In genomic region chr1:204207136-204207616, GRCh38 we compare ENCODE assay signal across 7 cellular contexts. TPM values are rescaled to one million over a fixed set of nuclear protein-coding genes. Genes with fewer than 3 reads are reported as not detected.
DNase-seq lines count a peak whose midpoint lies in the region; ATAC-seq, FAIRE-seq and TF ChIP-seq lines count a peak whose summit lies in the region.

No MANE protein-coding gene starts in this region.

- peak; percentile 68 to 92 for TF ChIP-seq CTCF in right atrium auricular region (IDR thresholded peaks at IDR 0.05)

- ATAC-seq in T-cell (replicated peaks in 1 of 4) = peak; percentile 81 to 95 (median 92)
- ATAC-seq in HG03378 (IDR thresholded peaks at IDR 0.05; ENCODE audit: unreplicated experiment) = no peak

- POLR2A ChIA-PET in T-cell (lab: Charles Lee) = no interaction called here

- no peaks in the 10 kb centered on the region for H3K36me3 ChIP-seq in right atrium auricular region
- no peaks in the 10 kb centered on the region for H3K36me3 ChIP-seq in skeletal muscle tissue (ENCODE audit: control insufficient read depth in 3 of 3, insufficient read depth in 3 of 3, low read length in 3 of 3)

- no peak for FAIRE-seq in GM12891 (lab: Jason Lieb, UNC)

- H3K9me3 ChIP-seq in right atrium auricular region (no peaks in the 10 kb centered on the region), skeletal muscle tissue (ENCODE audit: control insufficient read depth in 3 of 3, low read length in 3 of 3) (no peaks in the 10 kb centered on the region)

- H3K4me3 Mint-ChIP-seq in T-cell = no peak overlapping the region

- DNase-seq in GM12891 (ENCODE audit: insufficient read length, low spot score) = peak; percentile 65
- peak; percentile 22 for DNase-seq in LHCN-M2 (ENCODE audit: low read depth)
- peak; percentile 21 to 75 (median 64) for DNase-seq in T-cell
- DNase-seq in activated naive CD8-positive, alpha-beta T cell treated with anti-CD3 and anti-CD28 coated beads, Interleukin-2, amount 50 U/mL, for 16 hours (ENCODE audit: low read depth, low spot score) = peak; percentile 59
- peak; percentile 66 for DNase-seq in right atrium auricular region (ENCODE audit: low spot score)

- H3K4me1 Mint-ChIP-seq in T-cell = peaks cover 10 to 18% (median 14%) of the 10 kb centered on the region in 3 donors

- CTCF ChIA-PET in T-cell (lab: Charles Lee) = interaction anchor here (0.5 to 2.5 kb wide), 7 partner anchors 9 to 176 kb away, joined by 3 to 11 read pairs (median 4); no protein-coding TSS in a partner anchor

- H3K27ac ChIP-seq in right atrium auricular region = no peak overlapping the region
- no peak overlapping the region for H3K27ac ChIP-seq in skeletal muscle tissue (ENCODE audit: low read depth, low read length)

- peak overlapping the region in 2 of 3 donors; percentile 40 to 41 for H3K9ac ChIP-seq in skeletal muscle tissue (ENCODE audit: low read depth in 1 of 3, low read length in 3 of 3)

- peaks cover 34 to 48% of the 10 kb centered on the region in 2 donors for H3K27me3 Mint-ChIP-seq in T-cell

- H3K36me3 Mint-ChIP-seq in T-cell = no peaks in the 10 kb centered on the region

- no peaks in the 10 kb centered on the region for H3K4me1 ChIP-seq in right atrium auricular region
- H3K4me1 ChIP-seq in skeletal muscle tissue (ENCODE audit: control insufficient read depth in 3 of 3, insufficient read depth in 3 of 3, low read length in 3 of 3) = peaks cover 3 to 7% (median 4%) of the 10 kb centered on the region in 3 donors

- H3K9me3 Mint-ChIP-seq in T-cell = no peaks in the 10 kb centered on the region

- no peaks in the 10 kb centered on the region for H3K27me3 ChIP-seq in right atrium auricular region
- H3K27me3 ChIP-seq in skeletal muscle tissue (ENCODE audit: control insufficient read depth in 3 of 3, insufficient read depth in 3 of 3, low read length in 3 of 3) = peaks cover 0 to 18% (median 7%) of the 10 kb centered on the region in 3 donors

- TF ChIP-seq POLR2A in GM12891 (IDR thresholded peaks at IDR 0.05; ENCODE audit: low read depth, low read length) = no peak

- no peak overlapping the region for H3K27ac Mint-ChIP-seq in T-cell

- no peak overlapping the region for H3K4me3 ChIP-seq in right atrium auricular region
- no peak overlapping the region for H3K4me3 ChIP-seq in skeletal muscle tissue (ENCODE audit: low read length in 3 of 3)

TF ChIP-seq in GM12891, 5 proteins besides CTCF, POLR2A, EP300 and RAD21:
- TF ChIP-seq POLR2AphosphoS5 (IDR thresholded peaks at IDR 0.05; ENCODE audit: low read depth, low read length) (no peak), SPI1 (IDR thresholded peaks at IDR 0.05; ENCODE audit: low read depth, low read length) (no peak), TAF1 (IDR thresholded peaks at IDR 0.05; ENCODE audit: low read depth, low read length) (no peak), POU2F2 (IDR thresholded peaks at IDR 0.05; ENCODE audit: low read depth, low read length) (no peak), PAX5 (IDR thresholded peaks at IDR 0.05; ENCODE audit: insufficient read depth, low read length, severe bottlenecking) (no peak)

RNA-seq across cellular contexts. Expression of gene GOLT1A, which starts 6.6 kb away (rescaled TPM):
- not detected for polyA plus RNA-seq in GM12891 (2012; ENCODE audit: low read depth, missing spikeins)
- total RNA-seq in LHCN-M2 (2014; rRNA removed) (not detected in 2 replicates), T-cell (under 1 TPM in 4 of 5 donors, not detected in 1; 0.30 to 0.42 (median 0.32) TPM), right atrium auricular region (not detected), skeletal muscle tissue (not detected)
- not detected for polyA plus RNA-seq in LHCN-M2 (2012)

RNA-seq across cellular contexts. Expression of gene KISS1, which starts 10.9 kb away (rescaled TPM):
- not detected for polyA plus RNA-seq in GM12891 (2012; ENCODE audit: low read depth, missing spikeins)
- not detected in 2 replicates for total RNA-seq in LHCN-M2 (2014; rRNA removed)
- 0.12 TPM for polyA plus RNA-seq in LHCN-M2 (2012)
- total RNA-seq in T-cell = not detected
- total RNA-seq in right atrium auricular region = not detected
- total RNA-seq in skeletal muscle tissue = not detected

RNA-seq across cellular contexts. Expression of gene REN, which starts 41.0 kb away (rescaled TPM):
- polyA plus RNA-seq in GM12891 (2012; ENCODE audit: low read depth, missing spikeins) = not detected
- total RNA-seq in LHCN-M2 (2014; rRNA removed) (not detected in 2 replicates), T-cell (not detected), right atrium auricular region (under 1 TPM in 1 of 2 donors, not detected in 1; 0.83 TPM), skeletal muscle tissue (not detected)
- not detected for polyA plus RNA-seq in LHCN-M2 (2012)

RNA-seq across cellular contexts. Expression of gene ETNK2, which starts 55.3 kb away (rescaled TPM):
- polyA plus RNA-seq in GM12891 (2012; ENCODE audit: low read depth, missing spikeins) = not detected
- total RNA-seq in LHCN-M2 (2014; rRNA removed) (1.1 and 3.5 TPM in 2 replicates), T-cell (10 to 100 TPM in 1 of 5 donors, 1 to 10 TPM in 4; 3.4 to 11.1 (median 4.2) TPM), right atrium auricular region (10 to 100 TPM in 1 of 2 donors, 1 to 10 TPM in 1; 5.6 to 17.5 TPM), skeletal muscle tissue (6.8 TPM)
- polyA plus RNA-seq in LHCN-M2 (2012) = 2.0 TPM
